In genomic region chr4:142356797-142357196, GRCh38 we compare ENCODE assay signal across 2 cellular contexts.
TF ChIP-seq lines count a peak whose summit lies in the region.

No MANE protein-coding gene starts in this region.

TF ChIP-seq in HCT116, 20 proteins besides CTCF, POLR2A, EP300 and RAD21:
- TF ChIP-seq, protein P1, sequence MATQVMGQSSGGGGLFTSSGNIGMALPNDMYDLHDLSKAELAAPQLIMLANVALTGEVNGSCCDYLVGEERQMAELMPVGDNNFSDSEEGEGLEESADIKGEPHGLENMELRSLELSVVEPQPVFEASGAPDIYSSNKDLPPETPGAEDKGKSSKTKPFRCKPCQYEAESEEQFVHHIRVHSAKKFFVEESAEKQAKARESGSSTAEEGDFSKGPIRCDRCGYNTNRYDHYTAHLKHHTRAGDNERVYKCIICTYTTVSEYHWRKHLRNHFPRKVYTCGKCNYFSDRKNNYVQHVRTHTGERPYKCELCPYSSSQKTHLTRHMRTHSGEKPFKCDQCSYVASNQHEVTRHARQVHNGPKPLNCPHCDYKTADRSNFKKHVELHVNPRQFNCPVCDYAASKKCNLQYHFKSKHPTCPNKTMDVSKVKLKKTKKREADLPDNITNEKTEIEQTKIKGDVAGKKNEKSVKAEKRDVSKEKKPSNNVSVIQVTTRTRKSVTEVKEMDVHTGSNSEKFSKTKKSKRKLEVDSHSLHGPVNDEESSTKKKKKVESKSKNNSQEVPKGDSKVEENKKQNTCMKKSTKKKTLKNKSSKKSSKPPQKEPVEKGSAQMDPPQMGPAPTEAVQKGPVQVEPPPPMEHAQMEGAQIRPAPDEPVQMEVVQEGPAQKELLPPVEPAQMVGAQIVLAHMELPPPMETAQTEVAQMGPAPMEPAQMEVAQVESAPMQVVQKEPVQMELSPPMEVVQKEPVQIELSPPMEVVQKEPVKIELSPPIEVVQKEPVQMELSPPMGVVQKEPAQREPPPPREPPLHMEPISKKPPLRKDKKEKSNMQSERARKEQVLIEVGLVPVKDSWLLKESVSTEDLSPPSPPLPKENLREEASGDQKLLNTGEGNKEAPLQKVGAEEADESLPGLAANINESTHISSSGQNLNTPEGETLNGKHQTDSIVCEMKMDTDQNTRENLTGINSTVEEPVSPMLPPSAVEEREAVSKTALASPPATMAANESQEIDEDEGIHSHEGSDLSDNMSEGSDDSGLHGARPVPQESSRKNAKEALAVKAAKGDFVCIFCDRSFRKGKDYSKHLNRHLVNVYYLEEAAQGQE (IDR thresholded peaks at IDR 0.05; ENCODE audit: low read depth): no peak
- no peak for TF ChIP-seq ATF3 (IDR thresholded peaks at IDR 0.05)

TF ChIP-seq in SK-N-SH, 30 proteins besides CTCF, POLR2A, EP300 and RAD21:
- TF ChIP-seq FOXM1 (IDR thresholded peaks at IDR 0.05; ENCODE audit: low read depth) (no peak), USF2 (IDR thresholded peaks at IDR 0.05; ENCODE audit: borderline replicate concordance, low read depth, low read length) (no peak)
